1 cellular context compared by ENCODE assay signal in genomic region chr11:63986156-63986931, GRCh38.
TF ChIP-seq lines count a peak whose summit lies in the region.

Gene OTUB1 (plus strand): TSS chr11:63986438. CDS start chr11:63986457, 19 bp downstream.

TF ChIP-seq in HepG2, 621 proteins besides CTCF, POLR2A, EP300 and RAD21 (continued from another document and continues in another):
- peak; percentile 95 for TF ChIP-seq PRDM10 (CRISPR knock-in tag; IDR thresholded peaks at IDR 0.05; ENCODE audit: low read depth)
- no peak for TF ChIP-seq ZNF138 (CRISPR knock-in tag; IDR thresholded peaks at IDR 0.05; ENCODE audit: low read depth)
- no peak for TF ChIP-seq ATF5 (CRISPR knock-in tag; IDR thresholded peaks at IDR 0.05; ENCODE audit: low read depth)
- peak; percentile 77 for TF ChIP-seq FOXK1 (CRISPR knock-in tag; IDR thresholded peaks at IDR 0.05; ENCODE audit: borderline replicate concordance, low read depth)
- TF ChIP-seq ZNF800 (CRISPR knock-in tag; IDR thresholded peaks at IDR 0.05), result peak; percentile 65; the same call in 1 of the 2 replicates
- 0 out of 2 replicates have a peak, but pooled peaks have one; percentile 31 for TF ChIP-seq CHD2 (IDR thresholded peaks at IDR 0.05; ENCODE audit: low read depth, low read length)
- no peak for TF ChIP-seq RFX5 (IDR thresholded peaks at IDR 0.05; ENCODE audit: low read depth, low read length)
- TF ChIP-seq NR0B2 (CRISPR knock-in tag; IDR thresholded peaks at IDR 0.05), result peak; percentile 9; the same call in 1 of the 2 replicates
- TF ChIP-seq HNRNPUL1 (IDR thresholded peaks at IDR 0.05; ENCODE audit: low read depth, low read length), result no peak
- no peak for TF ChIP-seq TMF1 (CRISPR knock-in tag; IDR thresholded peaks at IDR 0.05; ENCODE audit: low read depth)
- peak; percentile 40; the same call in 1 of the 2 replicates for TF ChIP-seq TSC22D2 (CRISPR knock-in tag; IDR thresholded peaks at IDR 0.05; ENCODE audit: borderline replicate concordance)
- TF ChIP-seq RCOR2 (CRISPR knock-in tag; IDR thresholded peaks at IDR 0.05), result no peak
- no peak for TF ChIP-seq TCF12 (IDR thresholded peaks at IDR 0.05)
- TF ChIP-seq TCF12 (CRISPR knock-in tag; IDR thresholded peaks at IDR 0.05), result peak; percentile 22; the same call in 1 of the 2 replicates
- TF ChIP-seq ZNF510 (CRISPR knock-in tag; IDR thresholded peaks at IDR 0.05; ENCODE audit: low read depth), result 0 out of 2 replicates have a peak, but pooled peaks have one; percentile 50
- peak; percentile 64; the same call in 1 of the 2 replicates for TF ChIP-seq ZSCAN21 (CRISPR knock-in tag; IDR thresholded peaks at IDR 0.05; ENCODE audit: borderline replicate concordance)
- 0 out of 2 replicates have a peak, but pooled peaks have one; percentile 35 for TF ChIP-seq ZNF691 (CRISPR knock-in tag; IDR thresholded peaks at IDR 0.05; ENCODE audit: borderline replicate concordance, low read depth)
- peak; percentile 96 for TF ChIP-seq YY1 (IDR thresholded peaks at IDR 0.05; ENCODE audit: insufficient read depth, insufficient replicate concordance, low read depth, low read length)
- TF ChIP-seq U2AF1 (optimal IDR thresholded peaks at IDR 0.05; ENCODE audit: low read depth, low read length), result no peak
- TF ChIP-seq ZNF773 (CRISPR knock-in tag; IDR thresholded peaks at IDR 0.05; ENCODE audit: borderline replicate concordance), result peak; percentile 45; the same call in 1 of the 2 replicates
- no peak for TF ChIP-seq ZKSCAN5 (CRISPR knock-in tag; IDR thresholded peaks at IDR 0.05)
- peak; percentile 98 for TF ChIP-seq ZFX (CRISPR knock-in tag; IDR thresholded peaks at IDR 0.05; ENCODE audit: low read depth)
- peak; percentile 89 for TF ChIP-seq YEATS4 (CRISPR knock-in tag; IDR thresholded peaks at IDR 0.05; ENCODE audit: borderline replicate concordance)
- TF ChIP-seq POLR2AphosphoS5 (IDR thresholded peaks at IDR 0.05; ENCODE audit: low read depth, low read length), result peak; percentile 80
- no peak for TF ChIP-seq ZNF496 (CRISPR knock-in tag; IDR thresholded peaks at IDR 0.05; ENCODE audit: insufficient replicate concordance)
- peak; percentile 74 for TF ChIP-seq ZNF274 (CRISPR knock-in tag; IDR thresholded peaks at IDR 0.05)
- no peak for TF ChIP-seq ZNF296 (CRISPR knock-in tag; conservative IDR thresholded peaks at IDR 0.05)
- peak; percentile 89 for TF ChIP-seq ISL2 (CRISPR knock-in tag; IDR thresholded peaks at IDR 0.05)
- no peak for TF ChIP-seq ZNF850 (CRISPR knock-in tag; conservative IDR thresholded peaks at IDR 0.05)
- no peak for TF ChIP-seq ZNF10 (CRISPR knock-in tag; IDR thresholded peaks at IDR 0.05; ENCODE audit: borderline replicate concordance, low read depth)
- peak; percentile 51 for TF ChIP-seq HCFC1 (IDR thresholded peaks at IDR 0.05; ENCODE audit: low read depth, low read length)
- TF ChIP-seq ZNF367 (CRISPR knock-in tag; IDR thresholded peaks at IDR 0.05; ENCODE audit: borderline replicate concordance), result 0 out of 2 replicates have a peak, but pooled peaks have one; percentile 59
- TF ChIP-seq NR2C2 (CRISPR knock-in tag; IDR thresholded peaks at IDR 0.05; ENCODE audit: borderline replicate concordance), result peak; percentile 99
- peak; percentile 75 for TF ChIP-seq TEAD3 (CRISPR knock-in tag; optimal IDR thresholded peaks at IDR 0.05; ENCODE audit: borderline replicate concordance)
- TF ChIP-seq SNAPC4 (CRISPR knock-in tag; IDR thresholded peaks at IDR 0.05), result no peak
- TF ChIP-seq KLF15 (CRISPR knock-in tag; IDR thresholded peaks at IDR 0.05; ENCODE audit: borderline replicate concordance), result peak; percentile 47; the same call in 1 of the 2 replicates
- TF ChIP-seq ZNF484 (CRISPR knock-in tag; IDR thresholded peaks at IDR 0.05; ENCODE audit: borderline replicate concordance, low read depth), result no peak; the same call in 1 of the 2 replicates
- no peak for TF ChIP-seq FOXK2 (IDR thresholded peaks at IDR 0.05)
- peak; percentile 82; the same call in 1 of the 2 replicates for TF ChIP-seq ZNF44 (CRISPR knock-in tag; IDR thresholded peaks at IDR 0.05)
- peak; percentile 66 for TF ChIP-seq ETV5 (CRISPR knock-in tag; IDR thresholded peaks at IDR 0.05; ENCODE audit: borderline replicate concordance)
- 0 out of 2 replicates have a peak, but pooled peaks have one; percentile 8 for TF ChIP-seq IRF1 (CRISPR knock-in tag; IDR thresholded peaks at IDR 0.05; ENCODE audit: low read depth)
- TF ChIP-seq SP5 (CRISPR knock-in tag; IDR thresholded peaks at IDR 0.05; ENCODE audit: borderline replicate concordance, low read depth), result peak; percentile 69
- TF ChIP-seq ZNF253 (CRISPR knock-in tag; IDR thresholded peaks at IDR 0.05; ENCODE audit: borderline replicate concordance), result no peak; the same call in 1 of the 2 replicates
- TF ChIP-seq WIZ (CRISPR knock-in tag; IDR thresholded peaks at IDR 0.05), result 0 out of 2 replicates have a peak, but pooled peaks have one; percentile 50
- no peak for TF ChIP-seq ZNF432 (CRISPR knock-in tag; IDR thresholded peaks at IDR 0.05; ENCODE audit: borderline replicate concordance)
- TF ChIP-seq ZNF281 (CRISPR knock-in tag; IDR thresholded peaks at IDR 0.05; ENCODE audit: borderline replicate concordance), result peak; percentile 74
- TF ChIP-seq E2F1 (CRISPR knock-in tag; IDR thresholded peaks at IDR 0.05), result peak; percentile 52; the same call in 1 of the 2 replicates
- TF ChIP-seq HOXA7 (CRISPR knock-in tag; IDR thresholded peaks at IDR 0.05), result no peak
